9 cellular contexts compared by ENCODE assay signal in the genomic region with DNA sequence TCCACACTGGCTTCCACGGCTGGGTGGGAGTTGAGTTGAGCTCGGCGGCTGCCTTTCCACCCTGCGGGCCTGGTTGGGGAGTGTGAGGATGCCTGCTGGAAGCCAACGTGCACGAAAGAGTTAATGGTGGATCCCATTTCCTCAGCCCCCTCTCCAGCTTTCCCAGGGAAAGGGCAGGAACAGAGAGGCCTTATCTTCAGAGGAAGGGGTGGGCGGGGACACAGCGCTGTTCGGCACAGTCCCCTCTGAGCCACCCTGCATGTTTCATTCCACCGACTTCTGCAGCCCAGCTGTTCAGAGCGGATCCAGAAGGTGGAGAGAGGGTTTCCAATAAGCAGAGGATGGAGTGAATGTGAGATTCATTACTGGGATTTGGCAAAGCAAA.
DNase-seq lines count a peak whose midpoint lies in the region; ATAC-seq and TF ChIP-seq lines count a peak whose summit lies in the region.
"Had no signal": no experiment of that assay in that cellular context is flagged by ENCODE, and none has a peak within 500 bp of the region (broad histone marks: within the 10 kb centered on the region; RNA-seq: fewer than 3 reads in every experiment).

No MANE protein-coding gene starts in this region.

- no peak overlapping the region for H3K27ac ChIP-seq in right lobe of liver

- H3K27me3 Mint-ChIP-seq in brain, result no peaks in the 10 kb centered on the region
- H3K27me3 Mint-ChIP-seq in natural killer cell (ENCODE audit: low read depth in 2 of 2), result no peaks in the 10 kb centered on the region

- H3K4me3 Mint-ChIP-seq in brain (peak overlapping the region; percentile 63 to 79 (median 74)), natural killer cell (no peak overlapping the region)

- H3K36me3 ChIP-seq in right lobe of liver, result no peaks in the 10 kb centered on the region

- H3K4me1 Mint-ChIP-seq in brain (peaks cover 100% of the 10 kb centered on the region), natural killer cell (peaks cover 49 to 82% of the 10 kb centered on the region in 2 donors)

- ATAC-seq in Right ventricle myocardium inferior (peak; percentile 75), right lobe of liver (peak; percentile 47 to 59 (median 52)), GM18873 (IDR thresholded peaks at IDR 0.05; ENCODE audit: low FRiP score, unreplicated experiment) (no peak), GM19467 (IDR thresholded peaks at IDR 0.05; ENCODE audit: unreplicated experiment) (no peak), natural killer cell (no peak), GM21528 (IDR thresholded peaks at IDR 0.05; ENCODE audit: low FRiP score, unreplicated experiment) (no peak)

- TF ChIP-seq CTCF in brain (conservative IDR thresholded peaks at IDR 0.05) (no peak), right lobe of liver (IDR thresholded peaks at IDR 0.05) (no peak), natural killer cell (IDR thresholded peaks at IDR 0.05) (no peak)

- DNase-seq in Right ventricle myocardium inferior (ENCODE audit: missing footprints), result peak; percentile 84
- no peak for DNase-seq in cardiac septum (ENCODE audit: low spot score)
- DNase-seq in right lobe of liver, result no peak
- no peak for DNase-seq in natural killer cell
- DNase-seq: MM.1S had no signal

- intact Hi-C loops in Right ventricle myocardium inferior (cut with DNase I) (loop anchor here (2.0 kb wide), 1 partner anchor 17 kb away; no protein-coding TSS in a partner anchor), cardiac septum (cut with DNase I) (no loop called here), right lobe of liver (cut with DNase I) (loop anchor here in 1 of 2 donors (5.0 kb wide), 1 partner anchor 56 kb away; no protein-coding TSS in a partner anchor), natural killer cell (cut with micrococcal nuclease) (no loop called here)

- H3K36me3 Mint-ChIP-seq in brain (no peaks in the 10 kb centered on the region), natural killer cell (no peaks in the 10 kb centered on the region)

- no peak overlapping the region for H3K4me3 ChIP-seq in right lobe of liver

- TF ChIP-seq POLR2A in right lobe of liver (IDR thresholded peaks at IDR 0.05), result no peak

- H3K9me3 Mint-ChIP-seq in brain (peaks cover 0 to 2% (median 0%) of the 10 kb centered on the region in 5 experiments), natural killer cell (no peaks in the 10 kb centered on the region)

- H3K9me3 ChIP-seq in right lobe of liver, result no peaks in the 10 kb centered on the region

- H3K27ac Mint-ChIP-seq in brain (peak overlapping the region; percentile 94 to 98 (median 96)), natural killer cell (no peak overlapping the region)

- 74% methylated on average over 5 of the region's 11 CpGs for WGBS in right lobe of liver (ENCODE audit: insufficient coverage, low coverage, low lambda C conversion rate, missing lambda C conversion rate)

- H3K4me1 ChIP-seq in right lobe of liver, result peaks cover 0 to 36% (median 5%) of the 10 kb centered on the region in 4 donors

- H3K27me3 ChIP-seq in right lobe of liver, result no peaks in the 10 kb centered on the region

Comparison
In these comparisons a context has a peak if more than half of its experiments do, and no peak if none do; other contexts are left out.
1. ATAC-seq: peak in Right ventricle myocardium inferior (single experiment) and right lobe of liver (4 of 4); none in GM18873 (single experiment), GM19467 (single experiment), natural killer cell (0 of 3) and GM21528 (single experiment).
2. H3K27ac Mint-ChIP-seq: peak in brain (5 of 5); none in natural killer cell (0 of 2).